Comparison of ENCODE assay signal across 29 cellular contexts in the genomic region with DNA sequence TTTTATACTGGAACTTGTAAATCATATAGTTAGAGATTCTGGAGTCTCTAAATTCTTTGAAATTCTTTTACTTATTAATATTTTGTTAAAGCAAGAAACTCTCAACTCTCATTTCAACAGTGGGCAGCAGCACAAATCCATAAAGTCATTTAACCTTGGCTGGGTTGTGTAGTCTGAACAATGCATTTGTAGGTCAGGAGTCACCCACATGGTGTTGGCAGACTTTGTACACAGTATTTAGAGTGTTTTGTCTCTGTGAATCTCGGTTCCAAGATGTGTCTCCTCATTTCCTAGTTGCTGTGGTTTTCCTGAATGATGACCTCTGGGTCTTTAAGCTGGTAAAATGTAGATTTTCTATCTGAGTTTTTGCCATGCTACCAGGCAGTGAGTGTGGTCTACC. TPM values are rescaled to one million over a fixed set of nuclear protein-coding genes. Genes with fewer than 3 reads are reported as not detected.
A peak's percentile ranks its signal among the peaks of the same experiment; 100 is the strongest.
DNase-seq lines count a peak whose midpoint lies in the region; ATAC-seq, FAIRE-seq and TF ChIP-seq lines count a peak whose summit lies in the region.
"Had no signal": no experiment of that assay in that cellular context is flagged by ENCODE, and none has a peak within 500 bp of the region (broad histone marks: within the 10 kb centered on the region; RNA-seq: fewer than 3 reads in every experiment).

No MANE protein-coding gene starts in this region.

- H3K36me3 Mint-ChIP-seq in activated T-helper 1 cell treated with anti-CD3 and anti-CD28 coated beads, Interleukin-12 subunit alpha, Interleukin-12 subunit beta, Interleukin-2, Interleukin-4 antibody, amounts not matched to agents 30 ng/mL and 10 ng/mL and 1 ng/mL, durations not matched to agents 14 hours and 24 hours and 36 hours (ENCODE audit: low read depth): no peaks in the 10 kb centered on the region
- H3K36me3 Mint-ChIP-seq: CD8-positive, alpha-beta memory T cell had no signal

- H3K4me1 Mint-ChIP-seq in activated T-helper 1 cell treated with anti-CD3 and anti-CD28 coated beads, Interleukin-12 subunit alpha, Interleukin-12 subunit beta, Interleukin-2, Interleukin-4 antibody, amounts not matched to agents 30 ng/mL and 10 ng/mL and 1 ng/mL, durations not matched to agents 14 hours and 24 hours and 36 hours (ENCODE audit: low read depth): peaks cover 8% of the 10 kb centered on the region

- FAIRE-seq in GM12892 (lab: Jason Lieb, UNC): no peak
- FAIRE-seq: GM12878, H54 had no signal

- ATAC-seq in Right ventricle myocardium superior (ENCODE audit: poor library complexity) (peak; percentile 25), right cardiac atrium (no peak), right lobe of liver (peak; percentile 68 to 76 (median 72))
- ATAC-seq: GM12878, PC-3, Right ventricle myocardium inferior had no signal

- no peak for DNase-seq in Right ventricle myocardium superior
- no peak for DNase-seq in right cardiac atrium
- peak; percentile 36 for DNase-seq in fibroblast of pulmonary artery (ENCODE audit: low read depth)
- no peak for DNase-seq in right lobe of liver
- DNase-seq in activated T-helper 1 cell treated with anti-CD3 and anti-CD28 coated beads, Interleukin-12 subunit alpha, Interleukin-12 subunit beta, Interleukin-2, Interleukin-4 antibody, amounts not matched to agents 30 ng/mL and 10 ng/mL and 1 ng/mL, durations not matched to agents 14 hours and 24 hours and 36 hours (ENCODE audit: low spot score): no peak
- no peak for DNase-seq in brain microvascular endothelial cell
- no peak for DNase-seq in dermis blood vessel endothelial cell
- DNase-seq in GM12892 (ENCODE audit: insufficient read length): no peak
- DNase-seq: CD8-positive, alpha-beta memory T cell; DMS 273 treated with DMSO at 0.1 percent for 48 hours; DMS79; EL; GDM1; Karpas-422; MV-4-11; NCI-H2029 treated with DMSO at 0.1 percent for 48 hours; NCI-H446 treated with DMSO at 0.1 percent for 48 hours; NCI-H526; NCI-H82; NK-92 treated with Interleukin-12 subunit alpha and Interleukin-12 subunit beta, amount 100 ng/mL, for 24 hours; PC-3 had no signal

- H3K27ac ChIP-seq in right cardiac atrium (ENCODE audit: low read length) (no peak overlapping the region), right lobe of liver (peak overlapping the region in 2 of 3 donors; percentile 38 to 61), brain microvascular endothelial cell (no peak overlapping the region)
- H3K27ac ChIP-seq: 22Rv1, C4-2B, HL-60, SJSA1 had no signal

- TF ChIP-seq CTCF in fibroblast of pulmonary artery (IDR thresholded peaks at IDR 0.05; ENCODE audit: low read length, missing control alignments) (no peak), right lobe of liver (IDR thresholded peaks at IDR 0.05) (no peak), brain microvascular endothelial cell (IDR thresholded peaks at IDR 0.05; ENCODE audit: low read depth, low read length, missing control alignments) (no peak)

- H3K4me1 ChIP-seq in right cardiac atrium (ENCODE audit: control insufficient read depth, insufficient read depth, low read length) (no peaks in the 10 kb centered on the region), right lobe of liver (peaks cover 0 to 29% (median 8%) of the 10 kb centered on the region in 4 donors)

- H3K4me3 ChIP-seq in right cardiac atrium (ENCODE audit: low read length): no peak overlapping the region
- H3K4me3 ChIP-seq in fibroblast of pulmonary artery (replicated peaks; ENCODE audit: low read depth, low read length): no peak overlapping the region
- H3K4me3 ChIP-seq in right lobe of liver: no peak overlapping the region
- H3K4me3 ChIP-seq in brain microvascular endothelial cell (ENCODE audit: low read depth, low read length): no peak overlapping the region
- H3K4me3 ChIP-seq: GM12878, SJSA1 had no signal

- H3K27ac Mint-ChIP-seq in activated T-helper 1 cell treated with anti-CD3 and anti-CD28 coated beads, Interleukin-12 subunit alpha, Interleukin-12 subunit beta, Interleukin-2, Interleukin-4 antibody, amounts not matched to agents 30 ng/mL and 10 ng/mL and 1 ng/mL, durations not matched to agents 14 hours and 24 hours and 36 hours: no peak overlapping the region
- H3K27ac Mint-ChIP-seq: B cell; CD8-positive, alpha-beta memory T cell had no signal

- H3K36me3 ChIP-seq in right lobe of liver (no peaks in the 10 kb centered on the region), brain microvascular endothelial cell (replicated peaks) (no peaks in the 10 kb centered on the region)
- H3K36me3 ChIP-seq: SJSA1 had no signal

- intact Hi-C loops in Right ventricle myocardium superior (cut with DNase I) (no loop called here), right cardiac atrium (cut with DNase I) (no loop called here), right lobe of liver (cut with DNase I) (no loop called here)
- intact Hi-C loops in activated T-helper 1 cell treated with anti-CD3 and anti-CD28 coated beads, Interleukin-12 subunit alpha, Interleukin-12 subunit beta, Interleukin-2, Interleukin-4 antibody, amounts not matched to agents 30 ng/mL and 10 ng/mL and 1 ng/mL, durations not matched to agents 14 hours and 24 hours and 36 hours (cut with micrococcal nuclease): no loop called here

- no peaks in the 10 kb centered on the region for H3K9me3 ChIP-seq in right cardiac atrium (ENCODE audit: control insufficient read depth, low read length)
- no peaks in the 10 kb centered on the region for H3K9me3 ChIP-seq in right lobe of liver
- H3K9me3 ChIP-seq: SJSA1 had no signal

- no peaks in the 10 kb centered on the region for H3K9me3 Mint-ChIP-seq in activated T-helper 1 cell treated with anti-CD3 and anti-CD28 coated beads, Interleukin-12 subunit alpha, Interleukin-12 subunit beta, Interleukin-2, Interleukin-4 antibody, amounts not matched to agents 30 ng/mL and 10 ng/mL and 1 ng/mL, durations not matched to agents 14 hours and 24 hours and 36 hours
- H3K9me3 Mint-ChIP-seq: CD8-positive, alpha-beta memory T cell had no signal

- no peak for TF ChIP-seq POLR2A in right lobe of liver (IDR thresholded peaks at IDR 0.05)
- TF ChIP-seq POLR2A in GM12892 (IDR thresholded peaks at IDR 0.05; ENCODE audit: low read depth, low read length): no peak

- no peak overlapping the region for H3K4me3 Mint-ChIP-seq in activated T-helper 1 cell treated with anti-CD3 and anti-CD28 coated beads, Interleukin-12 subunit alpha, Interleukin-12 subunit beta, Interleukin-2, Interleukin-4 antibody, amounts not matched to agents 30 ng/mL and 10 ng/mL and 1 ng/mL, durations not matched to agents 14 hours and 24 hours and 36 hours
- H3K4me3 Mint-ChIP-seq: B cell; CD8-positive, alpha-beta memory T cell had no signal

- H3K27me3 Mint-ChIP-seq in activated T-helper 1 cell treated with anti-CD3 and anti-CD28 coated beads, Interleukin-12 subunit alpha, Interleukin-12 subunit beta, Interleukin-2, Interleukin-4 antibody, amounts not matched to agents 30 ng/mL and 10 ng/mL and 1 ng/mL, durations not matched to agents 14 hours and 24 hours and 36 hours (ENCODE audit: insufficient read depth): peaks cover 31% of the 10 kb centered on the region
- H3K27me3 Mint-ChIP-seq: B cell had no signal

- H3K27me3 ChIP-seq in right cardiac atrium (ENCODE audit: control insufficient read depth, insufficient read depth) (no peaks in the 10 kb centered on the region), right lobe of liver (no peaks in the 10 kb centered on the region), brain microvascular endothelial cell (replicated peaks) (no peaks in the 10 kb centered on the region)
- H3K27me3 ChIP-seq: SJSA1 had no signal

- WGBS in right cardiac atrium: 39% methylated on average over 1 of the region's 1 CpG
- 13% methylated on average over 1 of the region's 1 CpG for WGBS in right lobe of liver (ENCODE audit: insufficient coverage, low coverage, low lambda C conversion rate, missing lambda C conversion rate)

- in situ Hi-C loops in brain microvascular endothelial cell (cut with HindIII; ENCODE audit: low pct_ligation_motif_present, low sequenced_read_pairs): no loop called here

RNA-seq across cellular contexts. Expression of a gene that starts 20.8 kb away (rescaled TPM):
- total RNA-seq in Right ventricle myocardium superior (123 TPM), right cardiac atrium (100 to 1,000 TPM; 102 to 127 (median 106) TPM), right lobe of liver (10 to 100 TPM; 41.3 to 53.5 (median 43.0) TPM), dermis blood vessel endothelial cell (60.6 and 99.7 TPM in 2 replicates)
- polyA plus RNA-seq in right cardiac atrium: 121 TPM
- total RNA-seq in activated T-helper 1 cell treated with anti-CD3 and anti-CD28 coated beads, Interleukin-12 subunit alpha, Interleukin-12 subunit beta, Interleukin-2, Interleukin-4 antibody, amounts not matched to agents 30 ng/mL and 10 ng/mL and 1 ng/mL, durations not matched to agents 14 hours and 24 hours and 36 hours: 147 and 156 TPM in 2 replicates
- polyA plus RNA-seq in GM12892 (2012; ENCODE audit: missing spikeins): 119 TPM

RNA-seq across cellular contexts. Expression of a gene that starts 49.7 kb away (rescaled TPM):
- total RNA-seq in Right ventricle myocardium superior (15.9 TPM), right cardiac atrium (10 to 100 TPM; 14.8 to 17.4 (median 16.6) TPM), right lobe of liver (10 to 100 TPM; 39.8 to 55.6 (median 49.1) TPM), dermis blood vessel endothelial cell (62.0 and 69.4 TPM in 2 replicates)
- polyA plus RNA-seq in right cardiac atrium: 15.9 TPM
- 15.3 and 17.1 TPM in 2 replicates for total RNA-seq in activated T-helper 1 cell treated with anti-CD3 and anti-CD28 coated beads, Interleukin-12 subunit alpha, Interleukin-12 subunit beta, Interleukin-2, Interleukin-4 antibody, amounts not matched to agents 30 ng/mL and 10 ng/mL and 1 ng/mL, durations not matched to agents 14 hours and 24 hours and 36 hours
- 36.3 TPM for polyA plus RNA-seq in GM12892 (2012; ENCODE audit: missing spikeins)

Comparison
In these comparisons a context has a peak if more than half of its experiments do, and no peak if none do; other contexts are left out.
1. ATAC-seq: peak in Right ventricle myocardium superior (single experiment) and right lobe of liver (4 of 4); none in right cardiac atrium (0 of 2).
2. H3K27ac ChIP-seq: peak in right lobe of liver (2 of 3); none in right cardiac atrium (single experiment) and brain microvascular endothelial cell (single experiment).